Comparison of ENCODE assay signal across 22 cellular contexts in genomic region chr1:58089898-58090535, GRCh38.
DNase-seq lines count a peak whose midpoint lies in the region; ATAC-seq and TF ChIP-seq lines count a peak whose summit lies in the region.
"Had no signal": no experiment of that assay in that cellular context is flagged by ENCODE, and none has a peak within 500 bp of the region (broad histone marks: within the 10 kb centered on the region; RNA-seq: fewer than 3 reads in every experiment).

No MANE protein-coding gene starts in this region.

- no peaks in the 10 kb centered on the region for H3K79me2 ChIP-seq in Loucy (ENCODE audit: insufficient read depth, low read length)

- H3K27ac Mint-ChIP-seq in activated CD8-positive, alpha-beta T cell treated with anti-CD3 and anti-CD28 coated beads for 36 hours: no peak overlapping the region
- H3K27ac Mint-ChIP-seq: B cell had no signal

- H3K36me3 Mint-ChIP-seq in activated CD8-positive, alpha-beta T cell treated with anti-CD3 and anti-CD28 coated beads for 36 hours (ENCODE audit: low read depth): no peaks in the 10 kb centered on the region

- ATAC-seq in activated CD8-positive, alpha-beta T cell treated with anti-CD3 and anti-CD28 coated beads for 36 hours: no peak
- ATAC-seq: HCT116, K562 had no signal

- no peak overlapping the region for H3K4me3 ChIP-seq in Loucy (ENCODE audit: low read length, poor library complexity, severe bottlenecking)
- H3K4me3 ChIP-seq: K562, SK-N-MC had no signal

- H3K9me3 Mint-ChIP-seq in activated CD8-positive, alpha-beta T cell treated with anti-CD3 and anti-CD28 coated beads for 36 hours: no peaks in the 10 kb centered on the region

- H3K27me3 ChIP-seq in Loucy (ENCODE audit: insufficient read depth, low read length, poor library complexity, severe bottlenecking): no peaks in the 10 kb centered on the region

- H3K4me1 ChIP-seq in Loucy (ENCODE audit: insufficient read depth, low read length, poor library complexity, severe bottlenecking): peaks cover 18% of the 10 kb centered on the region

- no peak overlapping the region for H3K9ac ChIP-seq in Loucy (ENCODE audit: low read depth, low read length, poor library complexity, severe bottlenecking)

- H3F3A ChIP-seq in Loucy (ENCODE audit: low read depth): no peaks in the 10 kb centered on the region

- H3K4me3 Mint-ChIP-seq in activated CD8-positive, alpha-beta T cell treated with anti-CD3 and anti-CD28 coated beads for 36 hours: no peak overlapping the region
- H3K4me3 Mint-ChIP-seq: B cell had no signal

- H3K36me3 ChIP-seq in Loucy (ENCODE audit: insufficient read depth, low read length): no peaks in the 10 kb centered on the region

- intact Hi-C loops in activated CD8-positive, alpha-beta T cell treated with anti-CD3 and anti-CD28 coated beads for 36 hours (cut with micrococcal nuclease): no loop called here

- CTCF ChIA-PET in activated CD8-positive, alpha-beta T cell treated with anti-CD3 and anti-CD28 coated beads for 36 hours (lab: Charles Lee): no interaction called here

- H4K20me1 ChIP-seq in Loucy (ENCODE audit: insufficient read depth, low read length, poor library complexity, severe bottlenecking): no peaks in the 10 kb centered on the region

- POLR2A ChIA-PET in activated CD8-positive, alpha-beta T cell treated with anti-CD3 and anti-CD28 coated beads for 36 hours (lab: Charles Lee): no interaction called here

- H3K9me2 ChIP-seq in Loucy (replicated peaks; ENCODE audit: low read depth, low read length): no peaks in the 10 kb centered on the region

- TF ChIP-seq CTCF in Loucy (conservative IDR thresholded peaks at IDR 0.05; ENCODE audit: low read length): no peak
- TF ChIP-seq CTCF in activated CD8-positive, alpha-beta T cell treated with anti-CD3 and anti-CD28 coated beads for 36 hours (IDR thresholded peaks at IDR 0.05): no peak

- peaks cover 2% of the 10 kb centered on the region for H3K27me3 Mint-ChIP-seq in activated CD8-positive, alpha-beta T cell treated with anti-CD3 and anti-CD28 coated beads for 36 hours
- H3K27me3 Mint-ChIP-seq: B cell had no signal

- DNase-seq in DMS 273 (lab: John Stamatoyannopoulos, UW; ENCODE audit: unreplicated experiment) (peak; percentile 3), DMS 273 treated with DMSO at 0.1 percent for 48 hours (lab: John Stamatoyannopoulos, UW) (no peak), left kidney (ENCODE audit: low read depth, low spot score) (peak; percentile 86), retina (peak; percentile 5), NCI-H1092 (lab: John Stamatoyannopoulos, UW) (no peak), dedifferentiated amniotic fluid mesenchymal stem cell (ENCODE audit: extremely low spot score) (no peak)
- no peak for DNase-seq in activated CD8-positive, alpha-beta T cell treated with anti-CD3 and anti-CD28 coated beads for 36 hours
- DNase-seq: GOT3; MM.1S; NCI-H1048; NCI-H187 treated with DMSO at 0.1 percent for 48 hours; NCI-H2107; NCI-H345; NCI-H524; NCI-H774; NK-92 treated with Interleukin-12 subunit alpha and Interleukin-12 subunit beta, amount 100 ng/mL, for 24 hours; SHP77 treated with DMSO at 0.1 percent for 48 hours had no signal

- no peaks in the 10 kb centered on the region for H3K9me3 ChIP-seq in Loucy (ENCODE audit: insufficient read depth, low read depth, low read length)

- H3K4me1 Mint-ChIP-seq in activated CD8-positive, alpha-beta T cell treated with anti-CD3 and anti-CD28 coated beads for 36 hours (ENCODE audit: low read depth): peaks cover 2% of the 10 kb centered on the region
- H3K4me1 Mint-ChIP-seq: B cell had no signal

- no peak overlapping the region for H2AFZ ChIP-seq in Loucy (ENCODE audit: low read length)

- H3K4me2 ChIP-seq in Loucy (ENCODE audit: low read depth, low read length, poor library complexity, severe bottlenecking): peak overlapping the region; percentile 23

Comparison
In these comparisons a context has a peak if more than half of its experiments do, and no peak if none do; other contexts are left out.
1. DNase-seq: peak in DMS 273 (single experiment), left kidney (single experiment) and retina (single experiment); none in DMS 273 treated with DMSO at 0.1 percent for 48 hours (single experiment), NCI-H1092 (single experiment), activated CD8-positive, alpha-beta T cell treated with anti-CD3 and anti-CD28 coated beads for 36 hours (single experiment) and dedifferentiated amniotic fluid mesenchymal stem cell (single experiment).